17 cellular contexts compared by ENCODE assay signal in genomic region chr11:131906963-131907362, GRCh38.
A peak's percentile ranks its signal among the peaks of the same experiment; 100 is the strongest.
DNase-seq lines count a peak whose midpoint lies in the region; TF ChIP-seq lines count a peak whose summit lies in the region.
"Had no signal": no experiment of that assay in that cellular context is flagged by ENCODE, and none has a peak within 500 bp of the region (broad histone marks: within the 10 kb centered on the region; RNA-seq: fewer than 3 reads in every experiment).

No MANE protein-coding gene starts in this region.

- H2BK5ac ChIP-seq in mesenchymal stem cell (ENCODE audit: low read depth, low read length, poor library complexity, severe bottlenecking) = no peak overlapping the region

- no peak for TF ChIP-seq EP300 in stomach (IDR thresholded peaks at IDR 0.05)

- H3K9me3 ChIP-seq in endodermal cell (ENCODE audit: control insufficient read depth, low read length) = no peaks in the 10 kb centered on the region
- no peaks in the 10 kb centered on the region for H3K9me3 ChIP-seq in mesenchymal stem cell (ENCODE audit: control insufficient read depth, low read length)
- H3K9me3 ChIP-seq in stomach = no peaks in the 10 kb centered on the region

- no peak overlapping the region for H3K27ac Mint-ChIP-seq in endodermal cell
- no peak overlapping the region for H3K27ac Mint-ChIP-seq in activated naive CD4-positive, alpha-beta T cell treated with anti-CD3 and anti-CD28 coated beads, Interleukin-2, amount 10 ng/mL, durations not matched to agents 7 days and 5 days
- H3K27ac Mint-ChIP-seq: activated CD4-positive, alpha-beta memory T cell treated with anti-CD3 and anti-CD28 coated beads for 36 hours; naive thymus-derived CD8-positive, alpha-beta T cell had no signal

- H3K9ac ChIP-seq in endodermal cell (ENCODE audit: extremely low read depth, low read length, poor library complexity, severe bottlenecking) = no peak overlapping the region
- no peak overlapping the region for H3K9ac ChIP-seq in mesenchymal stem cell (ENCODE audit: low read length)
- H3K9ac ChIP-seq: BLaER1 treated with 17β-estradiol and CSF1 and Interleukin-3, amounts not matched to agents 10 nM and 100 nM; KMS-11 had no signal

- H3K4ac ChIP-seq in mesenchymal stem cell (ENCODE audit: low read depth in 1 of 2, low read length in 2 of 2) = no peak overlapping the region

- in situ Hi-C loops in ACHN (cut with HindIII; ENCODE audit: low pct_ligation_motif_present, low pct_unique_long_range_greater_than_20kb, low sequenced_read_pairs) = no loop called here

- peaks cover 10% of the 10 kb centered on the region for H3K79me1 ChIP-seq in mesenchymal stem cell (replicated peaks; ENCODE audit: low read length, poor library complexity, severe bottlenecking)

- H4K91ac ChIP-seq in mesenchymal stem cell (ENCODE audit: low read length) = no peak overlapping the region

- H3K36me3 ChIP-seq in endodermal cell (ENCODE audit: control insufficient read depth, insufficient read depth, low read length) (no peaks in the 10 kb centered on the region), mesenchymal stem cell (ENCODE audit: control insufficient read depth in 1 of 2, insufficient read depth in 2 of 2, low read depth in 1 of 2, low read length in 2 of 2) (no peaks in the 10 kb centered on the region), stomach (no peaks in the 10 kb centered on the region)
- H3K36me3 ChIP-seq: BLaER1 treated with 17β-estradiol and CSF1 and Interleukin-3, amounts not matched to agents 10 nM and 100 nM had no signal

- no peak overlapping the region for H3K23ac ChIP-seq in mesenchymal stem cell (ENCODE audit: low read length in 2 of 2)

- peaks cover 10% of the 10 kb centered on the region for H3K4me1 Mint-ChIP-seq in endodermal cell
- no peaks in the 10 kb centered on the region for H3K4me1 Mint-ChIP-seq in activated naive CD4-positive, alpha-beta T cell treated with anti-CD3 and anti-CD28 coated beads, Interleukin-2, amount 10 ng/mL, durations not matched to agents 7 days and 5 days

- peak; percentile 40 for TF ChIP-seq CTCF in AG09319 (IDR thresholded peaks at IDR 0.05; ENCODE audit: low read depth, low read length)
- peak; percentile 17 for TF ChIP-seq CTCF in HFF-Myc (IDR thresholded peaks at IDR 0.05; ENCODE audit: low read depth, low read length, missing control alignments)
- TF ChIP-seq CTCF in endodermal cell (conservative IDR thresholded peaks at IDR 0.05) = peak; percentile 43
- no peak for TF ChIP-seq CTCF in stomach (IDR thresholded peaks at IDR 0.05)

- H2BK120ac ChIP-seq in mesenchymal stem cell (ENCODE audit: low read depth, low read length) = no peak overlapping the region

- peaks cover 46% of the 10 kb centered on the region for H3K27me3 Mint-ChIP-seq in endodermal cell (ENCODE audit: insufficient read depth)
- H3K27me3 Mint-ChIP-seq in activated naive CD4-positive, alpha-beta T cell treated with anti-CD3 and anti-CD28 coated beads, Interleukin-2, amount 10 ng/mL, durations not matched to agents 7 days and 5 days = peaks cover 35% of the 10 kb centered on the region

- H3K4me3 ChIP-seq in HFF-Myc (replicated peaks; ENCODE audit: low read depth, low read length) (no peak overlapping the region), endodermal cell (ENCODE audit: low read length) (no peak overlapping the region), mesenchymal stem cell (ENCODE audit: insufficient read depth in 1 of 2, low read depth in 1 of 2, low read length in 2 of 2) (no peak overlapping the region), stomach (no peak overlapping the region)
- H3K4me3 ChIP-seq: BLaER1 treated with 17β-estradiol and CSF1 and Interleukin-3, amounts not matched to agents 10 nM and 100 nM; coronary artery; SK-N-MC had no signal

- 69% methylated on average over 4 of the region's 4 CpGs; no CpG with 5 or more reads in 1 of the 2 experiments for WGBS in endodermal cell (ENCODE audit: insufficient coverage in 1 of 2, insufficient read length in 1 of 2), 2 experiments
- WGBS in mesenchymal stem cell = 51% methylated on average over 4 of the region's 4 CpGs
- WGBS in stomach, 5 donors = 48 to 63% (median 56%) methylated on average over 4 of the region's 4 CpGs

- H3K27me3 ChIP-seq in endodermal cell (ENCODE audit: control insufficient read depth, insufficient read depth, low read length, poor library complexity, severe bottlenecking) (peaks cover 45% of the 10 kb centered on the region), mesenchymal stem cell (ENCODE audit: control insufficient read depth in 1 of 2, insufficient read depth in 1 of 2, low read length in 2 of 2) (no peaks in the 10 kb centered on the region), stomach (peaks cover 4 to 73% (median 24%) of the 10 kb centered on the region in 3 donors)
- H3K27me3 ChIP-seq: BLaER1 treated with 17β-estradiol and CSF1 and Interleukin-3, amounts not matched to agents 10 nM and 100 nM had no signal

- H2BK15ac ChIP-seq in mesenchymal stem cell (ENCODE audit: low read depth, poor library complexity, severe bottlenecking) = no peak overlapping the region

- no peak overlapping the region for H4K8ac ChIP-seq in mesenchymal stem cell (ENCODE audit: low read length)

- peak overlapping the region; percentile 25 for H2AK5ac ChIP-seq in mesenchymal stem cell (ENCODE audit: low read length, severe bottlenecking)

- no peak for DNase-seq in AG09319 (ENCODE audit: extremely low read depth, low read depth)
- no peak for DNase-seq in HFF-Myc (ENCODE audit: extremely low read depth, low read depth)
- no peak for DNase-seq in endodermal cell
- DNase-seq in mesenchymal stem cell = no peak
- no peak for DNase-seq in NCI-H2107 (lab: John Stamatoyannopoulos, UW)
- no peak for DNase-seq in activated naive CD4-positive, alpha-beta T cell treated with anti-CD3 and anti-CD28 coated beads, Interleukin-2, amount 10 ng/mL, durations not matched to agents 7 days and 5 days
- no peak for DNase-seq in ACHN
- no peak for DNase-seq in stomach
- DNase-seq: activated CD4-positive, alpha-beta memory T cell treated with anti-CD3 and anti-CD28 coated beads for 36 hours; erythroblast; naive thymus-derived CD8-positive, alpha-beta T cell; NCI-H345; OCI-M1 had no signal

- H2AFZ ChIP-seq in mesenchymal stem cell (ENCODE audit: low read depth, low read length) = no peak overlapping the region

- TF ChIP-seq POLR2A in stomach (IDR thresholded peaks at IDR 0.05) = no peak

- intact Hi-C loops in stomach (cut with DNase I; ENCODE audit: low total_unique reads) = no loop called here

- H2BK12ac ChIP-seq in mesenchymal stem cell (ENCODE audit: low read length in 2 of 2) = no peak overlapping the region

- H3K18ac ChIP-seq in mesenchymal stem cell (ENCODE audit: low read depth in 1 of 2, low read length in 2 of 2) = no peak overlapping the region

- H3K4me2 ChIP-seq in mesenchymal stem cell (ENCODE audit: low read length, poor library complexity, severe bottlenecking) = no peak overlapping the region
- H3K4me2 ChIP-seq: BLaER1 treated with 17β-estradiol and CSF1 and Interleukin-3, amounts not matched to agents 10 nM and 100 nM; KMS-11 had no signal

- H3K27ac ChIP-seq in endodermal cell (ENCODE audit: low read depth, low read length) (no peak overlapping the region), mesenchymal stem cell (ENCODE audit: low read length, poor library complexity, severe bottlenecking) (no peak overlapping the region), stomach (no peak overlapping the region)
- H3K27ac ChIP-seq: BLaER1 treated with 17β-estradiol and CSF1 and Interleukin-3, amounts not matched to agents 10 nM and 100 nM; coronary artery; KMS-11; SK-N-MC had no signal

- CTCF ChIA-PET in activated naive CD4-positive, alpha-beta T cell treated with anti-CD3 and anti-CD28 coated beads, Interleukin-2, amount 10 ng/mL, durations not matched to agents 7 days and 5 days (lab: Charles Lee) = no interaction called here

- H3K14ac ChIP-seq in mesenchymal stem cell (ENCODE audit: low read length in 2 of 2) = no peak overlapping the region

- no peaks in the 10 kb centered on the region for H3K4me1 ChIP-seq in endodermal cell (ENCODE audit: control insufficient read depth, insufficient read depth, low read length)
- peaks cover 8% of the 10 kb centered on the region for H3K4me1 ChIP-seq in mesenchymal stem cell (ENCODE audit: control insufficient read depth, insufficient read depth, low read depth, low read length)
- H3K4me1 ChIP-seq in stomach = peaks cover 0 to 11% (median 8%) of the 10 kb centered on the region in 4 donors

- H3K4me3 Mint-ChIP-seq in endodermal cell = no peak overlapping the region
- H3K4me3 Mint-ChIP-seq in activated naive CD4-positive, alpha-beta T cell treated with anti-CD3 and anti-CD28 coated beads, Interleukin-2, amount 10 ng/mL, durations not matched to agents 7 days and 5 days = no peak overlapping the region
- H3K4me3 Mint-ChIP-seq: activated CD4-positive, alpha-beta memory T cell treated with anti-CD3 and anti-CD28 coated beads for 36 hours; naive thymus-derived CD8-positive, alpha-beta T cell had no signal

- no peaks in the 10 kb centered on the region for H3K9me3 Mint-ChIP-seq in endodermal cell
- H3K9me3 Mint-ChIP-seq in activated naive CD4-positive, alpha-beta T cell treated with anti-CD3 and anti-CD28 coated beads, Interleukin-2, amount 10 ng/mL, durations not matched to agents 7 days and 5 days = no peaks in the 10 kb centered on the region
- H3K9me3 Mint-ChIP-seq: activated CD4-positive, alpha-beta memory T cell treated with anti-CD3 and anti-CD28 coated beads for 36 hours had no signal

- no peaks in the 10 kb centered on the region for H3K36me3 Mint-ChIP-seq in endodermal cell (ENCODE audit: low read depth)
- H3K36me3 Mint-ChIP-seq in activated naive CD4-positive, alpha-beta T cell treated with anti-CD3 and anti-CD28 coated beads, Interleukin-2, amount 10 ng/mL, durations not matched to agents 7 days and 5 days = no peaks in the 10 kb centered on the region
- H3K36me3 Mint-ChIP-seq: activated CD4-positive, alpha-beta memory T cell treated with anti-CD3 and anti-CD28 coated beads for 36 hours; naive thymus-derived CD8-positive, alpha-beta T cell had no signal

Comparison
In these comparisons a context has a peak if more than half of its experiments do, and no peak if none do; other contexts are left out.
1. CTCF ChIP-seq: peak in AG09319 (single experiment), HFF-Myc (single experiment) and endodermal cell (single experiment); none in stomach (0 of 7).